In genomic region chr9:94082553-94082952, GRCh38 we compare ENCODE assay signal across 1 cellular context.
A peak's percentile ranks its signal among the peaks of the same experiment; 100 is the strongest.
TF ChIP-seq lines count a peak whose summit lies in the region.

No MANE protein-coding gene starts in this region.

TF ChIP-seq in K562, 482 proteins besides CTCF, POLR2A, EP300 and RAD21:
- peak; percentile 74 for TF ChIP-seq HMBOX1 (IDR thresholded peaks at IDR 0.05)
- TF ChIP-seq KAT8 (IDR thresholded peaks at IDR 0.05; ENCODE audit: low read depth): no peak
